9 cellular contexts compared by ENCODE assay signal in genomic region chr6:63571883-63572732, GRCh38. TPM values are rescaled to one million over a fixed set of nuclear protein-coding genes. Genes with fewer than 3 reads are reported as not detected.
A peak's percentile ranks its signal among the peaks of the same experiment; 100 is the strongest.
DNase-seq lines count a peak whose midpoint lies in the region; ATAC-seq, FAIRE-seq and TF ChIP-seq lines count a peak whose summit lies in the region.
"Had no signal": no experiment of that assay in that cellular context is flagged by ENCODE, and none has a peak within 500 bp of the region (broad histone marks: within the 10 kb centered on the region; RNA-seq: fewer than 3 reads in every experiment).

Gene LOC128125822, plus strand, starts transcription at chr6:63572480.
Gene PTP4A1, plus strand, starts transcription at chr6:63572480. Its CDS starts 4,401 bp downstream, at chr6:63576881.

- no peaks in the 10 kb centered on the region for H3K9me3 ChIP-seq in keratinocyte (ENCODE audit: control insufficient read depth, low read depth, low read length)

- H3K79me2 ChIP-seq in keratinocyte (ENCODE audit: control insufficient read depth, insufficient read depth, low read length) = peaks cover 46% of the 10 kb centered on the region

- peaks cover 0 to 18% of the 10 kb centered on the region in 2 experiments for H3K36me3 ChIP-seq in keratinocyte (ENCODE audit: control insufficient read depth in 2 of 2, extremely low read depth in 1 of 2, insufficient read depth in 2 of 2, low read length in 2 of 2)

- no peaks in the 10 kb centered on the region for H3K27me3 ChIP-seq in keratinocyte (ENCODE audit: control insufficient read depth, extremely low read depth, insufficient read depth, low read length)

- dilution Hi-C loops in keratinocyte (cut with MboI; ENCODE audit: extremely low pct_ligation_motif_present, low sequenced_read_pairs) = no loop called here

- H3K9me1 ChIP-seq in keratinocyte (ENCODE audit: control insufficient read depth, extremely low read depth, insufficient read depth, low read length) = no peaks in the 10 kb centered on the region

- DNase-seq in AG09319 (ENCODE audit: extremely low read depth, low read depth) (peak; percentile 96), NCI-H446 treated with DMSO at 0.1 percent for 48 hours (lab: John Stamatoyannopoulos, UW) (peak; percentile 92), cerebellar nuclear complex (lab: John Stamatoyannopoulos, UW) (peak; percentile 83 to 86), keratinocyte (ENCODE audit: low read depth, low spot score) (no peak)
- DNase-seq in activated CD4-positive, CD25-positive, alpha-beta regulatory T cell treated with anti-CD3 and anti-CD28 coated beads, Interleukin-2, amount 50 U/mL, for 72 hours = peak; percentile 96
- peak; percentile 93 to 94 for DNase-seq in stimulated activated CD4-positive, alpha-beta T cell treated with anti-CD3 and anti-CD28 coated beads, Interleukin-15, amount 100 ng/mL, for 1 hour (ENCODE audit: low read depth in 1 of 2, low spot score in 1 of 2)

- peak within 1 kb of the TSS; percentile 96 for H3K9ac ChIP-seq in keratinocyte (ENCODE audit: control insufficient read depth, extremely low read depth, insufficient read depth, low read length)

- ATAC-seq in GM19035 (IDR thresholded peaks at IDR 0.05; ENCODE audit: unreplicated experiment) (peak; percentile 85), HG03354 (IDR thresholded peaks at IDR 0.05; ENCODE audit: poor library complexity, severe bottlenecking, unreplicated experiment) (peak; percentile 92)

- TF ChIP-seq CTCF in AG09319 (IDR thresholded peaks at IDR 0.05; ENCODE audit: low read depth, low read length) (no peak), keratinocyte (optimal IDR thresholded peaks at IDR 0.05 in 1 of 3, IDR thresholded peaks at IDR 0.05 in 1 of 3, conservative IDR thresholded peaks at IDR 0.05 in 1 of 3; ENCODE audit: extremely low read depth in 1 of 3, insufficient read depth in 2 of 3, low read length in 3 of 3) (peak in 1 of 3 experiments; percentile 14)

- no peak for FAIRE-seq in keratinocyte (lab: Jason Lieb, UNC)
- FAIRE-seq: colon had no signal

- peak within 1 kb of the TSS; percentile 93 for H3K4me2 ChIP-seq in keratinocyte (ENCODE audit: control insufficient read depth, extremely low read depth, insufficient read depth, low read depth, low read length)

- peak within 1 kb of the TSS; percentile 100 for H3K27ac ChIP-seq in keratinocyte (ENCODE audit: control insufficient read depth, insufficient read depth, low read length)

- peaks cover 10% of the 10 kb centered on the region for H4K20me1 ChIP-seq in keratinocyte (ENCODE audit: control insufficient read depth, extremely low read depth, insufficient read depth, low read length)

- H2AFZ ChIP-seq in keratinocyte (ENCODE audit: control insufficient read depth, low read length) = peak within 1 kb of the TSS; percentile 88

- H3K4me3 ChIP-seq in keratinocyte (ENCODE audit: control insufficient read depth in 2 of 3, extremely low read depth in 1 of 3, insufficient read depth in 2 of 3, low read depth in 1 of 3, low read length in 3 of 3) = peak within 1 kb of the TSS; percentile 77 to 93 (median 85)

- peaks cover 15% of the 10 kb centered on the region for H3K4me1 ChIP-seq in keratinocyte (ENCODE audit: control insufficient read depth, extremely low read depth, insufficient read depth, low read length)

RNA-seq across cellular contexts. Expression of gene PTP4A1, which starts in this region (rescaled TPM):
- polyA plus RNA-seq in keratinocyte = 31.8 to 79.1 TPM (median 65.7 TPM) in 3 replicates
- polyA plus RNA-seq in keratinocyte (2011; ENCODE audit: low read depth) = 62.0 TPM
- 55.1 and 132 TPM in 2 replicates for polyA plus RNA-seq in keratinocyte (2011; cell fraction: cytosol; rRNA removed)
- polyA plus RNA-seq in keratinocyte (2011; cell fraction: nucleus; rRNA removed) = 54.7 and 71.1 TPM in 2 replicates
- 75.4 and 107 TPM in 2 replicates for polyA plus RNA-seq in keratinocyte (2012; ENCODE audit: low replicate concordance)
- polyA minus RNA-seq in keratinocyte = 4.1 to 93.0 TPM (median 37.7 TPM) in 3 replicates
- polyA minus RNA-seq in keratinocyte (2011; cell fraction: cytosol; rRNA and poly(A)+ RNA removed) = 31.8 TPM
- 81.6 and 130 TPM in 2 replicates for polyA minus RNA-seq in keratinocyte (2011; cell fraction: nucleus; rRNA and poly(A)+ RNA removed)
